In genomic region chr10:125127986-125128385, GRCh38 we compare ENCODE assay signal across 18 cellular contexts.
"Had no signal": no experiment of that assay in that cellular context is flagged by ENCODE, and none has a peak within 500 bp of the region (broad histone marks: within the 10 kb centered on the region; RNA-seq: fewer than 3 reads in every experiment).

No MANE protein-coding gene starts in this region.

- H3K27ac Mint-ChIP-seq: activated naive CD8-positive, alpha-beta T cell treated with anti-CD3 and anti-CD28 coated beads, Interleukin-2, amount 10 ng/mL, durations not matched to agents 7 days and 5 days; activated T-helper 1 cell treated with anti-CD3 and anti-CD28 coated beads, Interleukin-12 subunit alpha, Interleukin-12 subunit beta, Interleukin-2, Interleukin-4 antibody, amounts not matched to agents 30 ng/mL and 10 ng/mL and 1 ng/mL, durations not matched to agents 14 hours and 24 hours and 36 hours; dendritic cell treated with granulocyte-macrophage colony-stimulating factor and Interleukin-4, amounts not matched to agents 40 ng/mL and 50 ng/mL, for 4 days; effector memory CD8-positive, alpha-beta T cell; T-cell had no signal

- H3K4me3 ChIP-seq: pancreas, SK-N-MC had no signal

- FAIRE-seq: pancreas had no signal

- DNase-seq: activated naive CD4-positive, alpha-beta T cell; activated naive CD8-positive, alpha-beta T cell treated with anti-CD3 and anti-CD28 coated beads, Interleukin-2, amount 10 ng/mL, durations not matched to agents 7 days and 5 days; brain microvascular endothelial cell; cerebellar nuclear complex; effector memory CD8-positive, alpha-beta T cell; islet precursor cell; naive B cell; pancreas; stimulated activated CD4-positive, alpha-beta T cell treated with anti-CD3 and anti-CD28 coated beads, Interleukin-15, amount 100 ng/mL, for 24 hours; stimulated activated CD4-positive, alpha-beta T cell treated with anti-CD3 and anti-CD28 coated beads, Interleukin-4, amount 100 ng/mL, for 1 hour; stimulated activated naive CD4-positive, alpha-beta T cell treated with Interleukin-2 at 50 U/mL for 16 hours; substantia nigra; T-cell; T-helper 9 cell had no signal

- H3K4me3 Mint-ChIP-seq: activated naive CD8-positive, alpha-beta T cell treated with anti-CD3 and anti-CD28 coated beads, Interleukin-2, amount 10 ng/mL, durations not matched to agents 7 days and 5 days; activated T-helper 1 cell treated with anti-CD3 and anti-CD28 coated beads, Interleukin-12 subunit alpha, Interleukin-12 subunit beta, Interleukin-2, Interleukin-4 antibody, amounts not matched to agents 30 ng/mL and 10 ng/mL and 1 ng/mL, durations not matched to agents 14 hours and 24 hours and 36 hours; dendritic cell treated with granulocyte-macrophage colony-stimulating factor and Interleukin-4, amounts not matched to agents 40 ng/mL and 50 ng/mL, for 4 days; effector memory CD8-positive, alpha-beta T cell; naive B cell; T-cell had no signal

- H3K9me3 ChIP-seq: pancreas had no signal

- H3K9me3 Mint-ChIP-seq: activated naive CD8-positive, alpha-beta T cell treated with anti-CD3 and anti-CD28 coated beads, Interleukin-2, amount 10 ng/mL, durations not matched to agents 7 days and 5 days; activated T-helper 1 cell treated with anti-CD3 and anti-CD28 coated beads, Interleukin-12 subunit alpha, Interleukin-12 subunit beta, Interleukin-2, Interleukin-4 antibody, amounts not matched to agents 30 ng/mL and 10 ng/mL and 1 ng/mL, durations not matched to agents 14 hours and 24 hours and 36 hours; dendritic cell treated with granulocyte-macrophage colony-stimulating factor and Interleukin-4, amounts not matched to agents 40 ng/mL and 50 ng/mL, for 4 days; effector memory CD8-positive, alpha-beta T cell had no signal

- H3K27ac ChIP-seq: brain microvascular endothelial cell, pancreas, SK-N-MC had no signal

- H3K4me1 Mint-ChIP-seq: activated naive CD8-positive, alpha-beta T cell treated with anti-CD3 and anti-CD28 coated beads, Interleukin-2, amount 10 ng/mL, durations not matched to agents 7 days and 5 days; naive B cell; T-cell had no signal

- H3K27me3 Mint-ChIP-seq: dendritic cell treated with granulocyte-macrophage colony-stimulating factor and Interleukin-4, amounts not matched to agents 40 ng/mL and 50 ng/mL, for 4 days had no signal

- ATAC-seq: activated CD4-positive, CD25-positive, alpha-beta regulatory T cell treated with anti-CD3 and anti-CD28 coated beads, Interleukin-2, amount 50 U/mL, for 24 hours; effector memory CD8-positive, alpha-beta T cell; pancreas; T-cell had no signal

- H3K36me3 Mint-ChIP-seq: activated naive CD8-positive, alpha-beta T cell treated with anti-CD3 and anti-CD28 coated beads, Interleukin-2, amount 10 ng/mL, durations not matched to agents 7 days and 5 days; T-cell had no signal

- H3K27me3 ChIP-seq: brain microvascular endothelial cell, pancreas had no signal
